ENCODE assay signal across 8 cellular contexts in genomic region chr10:32376780-32377179, GRCh38. TPM values are rescaled to one million over a fixed set of nuclear protein-coding genes. Genes with fewer than 3 reads are reported as not detected.
DNase-seq lines count a peak whose midpoint lies in the region; ATAC-seq and TF ChIP-seq lines count a peak whose summit lies in the region.

No MANE protein-coding gene starts in this region.

- no peaks in the 10 kb centered on the region for H3K27me3 Mint-ChIP-seq in activated naive CD8-positive, alpha-beta T cell treated with anti-CD3 and anti-CD28 coated beads, Interleukin-2, amount 50 U/mL, for 24 hours

- H3K4me1 Mint-ChIP-seq in activated naive CD8-positive, alpha-beta T cell treated with anti-CD3 and anti-CD28 coated beads, Interleukin-2, amount 50 U/mL, for 24 hours: peaks cover 39% of the 10 kb centered on the region

- H3K36me3 Mint-ChIP-seq in activated naive CD8-positive, alpha-beta T cell treated with anti-CD3 and anti-CD28 coated beads, Interleukin-2, amount 50 U/mL, for 24 hours (ENCODE audit: low read depth): peaks cover 2% of the 10 kb centered on the region

- no peak overlapping the region for H3K4me3 Mint-ChIP-seq in activated naive CD8-positive, alpha-beta T cell treated with anti-CD3 and anti-CD28 coated beads, Interleukin-2, amount 50 U/mL, for 24 hours

- TF ChIP-seq CTCF in heart left ventricle (IDR thresholded peaks at IDR 0.05) (no peak), liver (IDR thresholded peaks at IDR 0.05; ENCODE audit: low read depth, low read length, missing input control) (no peak), uterus (IDR thresholded peaks at IDR 0.05) (no peak)

- ATAC-seq in heart left ventricle: no peak
- ATAC-seq in Right ventricle myocardium inferior: no peak
- ATAC-seq in activated naive CD8-positive, alpha-beta T cell treated with anti-CD3 and anti-CD28 coated beads, Interleukin-2, amount 50 U/mL, for 24 hours: no peak

- intact Hi-C loops in heart left ventricle (cut with DNase I): loop anchor here in 4 of 10 donors (5.0 to 10.0 kb wide), 2 partner anchors 71 to 322 kb away; partner anchors contain the start of genes CCDC7 (in 2 of the 4) and KIF5B (in 2 of the 4)
- intact Hi-C loops in Right ventricle myocardium inferior (cut with DNase I): no loop called here
- intact Hi-C loops in uterus (cut with DNase I; ENCODE audit: low total_unique reads): no loop called here

- no peaks in the 10 kb centered on the region for H3K9me3 Mint-ChIP-seq in activated naive CD8-positive, alpha-beta T cell treated with anti-CD3 and anti-CD28 coated beads, Interleukin-2, amount 50 U/mL, for 24 hours

- H3K4me1 ChIP-seq in heart left ventricle: peaks cover 0 to 46% (median 17%) of the 10 kb centered on the region in 12 donors
- peaks cover 3 to 17% (median 5%) of the 10 kb centered on the region in 4 donors for H3K4me1 ChIP-seq in liver (ENCODE audit: control insufficient read depth in 4 of 4, insufficient read depth in 4 of 4, low read length in 3 of 4)
- no peaks in the 10 kb centered on the region for H3K4me1 ChIP-seq in uterus

- H3K27ac Mint-ChIP-seq in activated naive CD8-positive, alpha-beta T cell treated with anti-CD3 and anti-CD28 coated beads, Interleukin-2, amount 50 U/mL, for 24 hours: peak overlapping the region; percentile 80

- TF ChIP-seq POLR2A in heart left ventricle (IDR thresholded peaks at IDR 0.05): no peak
- no peak for TF ChIP-seq POLR2A in uterus (IDR thresholded peaks at IDR 0.05)

- H3K27ac ChIP-seq in heart left ventricle (peak overlapping the region in 11 of 12 donors; percentile 77 to 94 (median 83)), liver (ENCODE audit: low read depth in 1 of 2, low read length in 2 of 2) (peak overlapping the region; percentile 15 to 87), uterus (peak overlapping the region; percentile 84 to 90)

- WGBS in heart left ventricle, 4 donors: 14 to 21% (median 17%) methylated on average over 3 of the region's 3 CpGs
- WGBS in liver: 5% methylated on average over 3 of the region's 3 CpGs

- H3K4me3 ChIP-seq in heart left ventricle (peak overlapping the region; percentile 35 to 78 (median 69)), liver (ENCODE audit: low read depth in 1 of 3, low read length in 3 of 3) (peak overlapping the region in 2 of 3 donors; percentile 51 to 85), uterus (peak overlapping the region; percentile 51 to 68)

- TF ChIP-seq RAD21 in liver (IDR thresholded peaks at IDR 0.05): no peak

- H3K9ac ChIP-seq in liver (ENCODE audit: low read depth in 1 of 2, low read length in 2 of 2): peak overlapping the region; percentile 97 to 99

- H3K9me3 ChIP-seq in heart left ventricle: peaks cover 0 to 7% (median 0%) of the 10 kb centered on the region in 12 donors
- no peaks in the 10 kb centered on the region for H3K9me3 ChIP-seq in liver (ENCODE audit: control insufficient read depth in 4 of 4, low read length in 3 of 4)
- no peaks in the 10 kb centered on the region for H3K9me3 ChIP-seq in uterus

- no peaks in the 10 kb centered on the region for H3K27me3 ChIP-seq in heart left ventricle
- H3K27me3 ChIP-seq in liver (ENCODE audit: control insufficient read depth in 4 of 4, insufficient read depth in 4 of 4, low read length in 3 of 4): no peaks in the 10 kb centered on the region
- H3K27me3 ChIP-seq in uterus: no peaks in the 10 kb centered on the region

- H3K36me3 ChIP-seq in heart left ventricle: no peaks in the 10 kb centered on the region
- H3K36me3 ChIP-seq in liver (ENCODE audit: control insufficient read depth in 4 of 4, insufficient read depth in 3 of 4, low read depth in 1 of 4, low read length in 3 of 4): no peaks in the 10 kb centered on the region
- H3K36me3 ChIP-seq in uterus: no peaks in the 10 kb centered on the region

- DNase-seq in heart left ventricle: no peak
- no peak for DNase-seq in Right ventricle myocardium inferior (ENCODE audit: missing footprints)
- DNase-seq in activated naive CD8-positive, alpha-beta T cell treated with anti-CD3 and anti-CD28 coated beads, Interleukin-2, amount 50 U/mL, for 24 hours: no peak
- no peak for DNase-seq in uterus
- no peak for DNase-seq in HCEC 1CT
- no peak for DNase-seq in NOMO-1 (lab: John Stamatoyannopoulos, UW; ENCODE audit: unreplicated experiment in 2 of 2)
- no peak for DNase-seq in CD1c-positive myeloid dendritic cell (ENCODE audit: extremely low spot score)

TF ChIP-seq in liver, 16 proteins besides CTCF, POLR2A, EP300 and RAD21:
- no peak for TF ChIP-seq FOXA2 (IDR thresholded peaks at IDR 0.05)
- TF ChIP-seq SP1 (IDR thresholded peaks at IDR 0.05): no peak
- no peak for TF ChIP-seq JUND (IDR thresholded peaks at IDR 0.05)
- no peak for TF ChIP-seq TAF1 (conservative IDR thresholded peaks at IDR 0.05)
- no peak for TF ChIP-seq ZBTB33 (IDR thresholded peaks at IDR 0.05)
- TF ChIP-seq YY1 (IDR thresholded peaks at IDR 0.05): no peak
TF ChIP-seq in liver: peak in this region for 0.

RNA-seq across cellular contexts. Expression of gene EPC1, which starts 29.8 kb away (rescaled TPM):
- total RNA-seq in heart left ventricle (10 to 100 TPM; 13.0 to 26.3 (median 19.2) TPM), Right ventricle myocardium inferior (18.0 TPM), liver (10 to 100 TPM; 25.9 to 30.9 TPM), uterus (100 to 1,000 TPM in 1 of 4 donors, 10 to 100 TPM in 3; 34.7 to 109 (median 48.8) TPM)
- polyA plus RNA-seq in heart left ventricle (10 to 100 TPM; 10.9 to 11.0 TPM), liver (1 to 10 TPM; 5.6 to 6.2 TPM)
